ENCODE assay signal across 8 cellular contexts in the genomic region with DNA sequence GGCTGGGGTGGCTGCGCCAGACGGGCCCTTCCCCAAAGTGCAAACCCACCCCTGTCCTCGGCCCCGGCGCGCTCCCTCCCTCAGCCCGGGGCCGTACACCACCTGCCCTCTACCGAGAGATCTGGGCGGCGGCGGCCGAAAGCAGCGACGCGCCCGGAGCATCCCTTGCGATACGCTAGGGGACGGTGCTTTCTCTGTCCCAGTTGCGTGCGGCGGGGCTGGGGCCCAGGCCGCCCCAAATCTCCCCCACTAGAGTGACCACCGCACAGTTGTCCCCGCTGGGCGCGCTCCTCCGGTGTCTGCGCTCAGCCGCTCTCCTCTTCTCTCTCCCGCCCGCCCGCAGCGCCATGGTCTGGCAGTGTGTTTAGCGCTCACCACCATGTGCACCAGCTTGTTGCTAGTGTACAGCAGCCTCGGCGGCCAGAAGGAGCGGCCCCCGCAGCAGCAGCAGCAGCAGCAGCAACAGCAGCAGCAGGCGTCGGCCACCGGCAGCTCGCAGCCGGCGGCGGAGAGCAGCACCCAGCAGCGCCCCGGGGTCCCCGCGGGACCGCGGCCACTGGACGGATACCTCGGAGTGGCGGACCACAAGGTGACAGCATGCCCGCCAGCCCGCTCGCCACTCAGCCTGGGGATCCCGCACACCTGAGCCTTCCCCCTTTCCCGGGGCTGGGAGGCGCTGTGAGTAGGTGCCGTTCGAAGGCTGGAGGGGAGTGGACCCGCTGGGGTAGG. TPM values are rescaled to one million over a fixed set of nuclear protein-coding genes. Genes with fewer than 3 reads are reported as not detected.
DNase-seq lines count a peak whose midpoint lies in the region; ATAC-seq and TF ChIP-seq lines count a peak whose summit lies in the region.

No MANE protein-coding gene starts in this region.

- DNase-seq in M059J (ENCODE audit: low read depth), result peak; percentile 33
- DNase-seq in activated naive CD8-positive, alpha-beta T cell treated with anti-CD3 and anti-CD28 coated beads for 36 hours, result peak; percentile 36
- peak in 1 of 2 donors; percentile 13 for DNase-seq in heart right ventricle
- DNase-seq in psoas muscle, result peak; percentile 20 to 54
- no peak for DNase-seq in activated CD4-positive, CD25-positive, alpha-beta regulatory T cell (lab: John Stamatoyannopoulos, UW)

- H3K4me3 ChIP-seq in heart right ventricle (peak overlapping the region; percentile 11 to 58 (median 42)), psoas muscle (peak overlapping the region; percentile 54)

- H3K4me1 ChIP-seq in heart right ventricle (peaks cover 0 to 25% (median 20%) of the 10 kb centered on the region in 9 donors), psoas muscle (peaks cover 9% of the 10 kb centered on the region)

- H3K4me1 Mint-ChIP-seq in activated naive CD8-positive, alpha-beta T cell treated with anti-CD3 and anti-CD28 coated beads for 36 hours, result peaks cover 6% of the 10 kb centered on the region

- peaks cover 0 to 84% (median 79%) of the 10 kb centered on the region in 7 donors for H3K27me3 ChIP-seq in heart right ventricle
- H3K27me3 ChIP-seq in psoas muscle (ENCODE audit: insufficient read depth in 3 of 3, low read length in 2 of 3), result peaks cover 0 to 65% (median 12%) of the 10 kb centered on the region in 3 donors

- no peaks in the 10 kb centered on the region for H3K9me3 ChIP-seq in heart right ventricle
- H3K9me3 ChIP-seq in psoas muscle, result no peaks in the 10 kb centered on the region

- WGBS in heart right ventricle, 2 donors, result 1% methylated on average over 65 of the region's 65 CpGs
- WGBS in psoas muscle, 3 donors, result 1 to 2% (median 2%) methylated on average over 55 to 65 of the region's 65 CpGs

- no peak overlapping the region for H3K27ac Mint-ChIP-seq in activated naive CD8-positive, alpha-beta T cell treated with anti-CD3 and anti-CD28 coated beads for 36 hours

- H3K27ac ChIP-seq in 22Rv1 (peak overlapping the region; percentile 54), heart right ventricle (no peak overlapping the region), psoas muscle (no peak overlapping the region)

- H3K27me3 Mint-ChIP-seq in activated naive CD8-positive, alpha-beta T cell treated with anti-CD3 and anti-CD28 coated beads for 36 hours, result peaks cover 65% of the 10 kb centered on the region

- peak overlapping the region; percentile 76 for H3K4me3 Mint-ChIP-seq in activated naive CD8-positive, alpha-beta T cell treated with anti-CD3 and anti-CD28 coated beads for 36 hours

- no peaks in the 10 kb centered on the region for H3K36me3 Mint-ChIP-seq in activated naive CD8-positive, alpha-beta T cell treated with anti-CD3 and anti-CD28 coated beads for 36 hours

- TF ChIP-seq CTCF in 22Rv1 (IDR thresholded peaks at IDR 0.05) (peak; percentile 78), heart right ventricle (IDR thresholded peaks at IDR 0.05) (peak in 4 of 9 donors; percentile 7 to 31 (median 18)), psoas muscle (IDR thresholded peaks at IDR 0.05) (no peak)

- no peaks in the 10 kb centered on the region for H3K9me3 Mint-ChIP-seq in activated naive CD8-positive, alpha-beta T cell treated with anti-CD3 and anti-CD28 coated beads for 36 hours

- ATAC-seq in GM18498 (IDR thresholded peaks at IDR 0.05; ENCODE audit: unreplicated experiment) (peak; percentile 55), heart right ventricle (peak; percentile 17 to 87 (median 70)), psoas muscle (peak in 3 of 4 donors; percentile 27 to 46 (median 38)), HG03565 (IDR thresholded peaks at IDR 0.05; ENCODE audit: unreplicated experiment) (no peak)

- no peaks in the 10 kb centered on the region for H3K36me3 ChIP-seq in heart right ventricle
- H3K36me3 ChIP-seq in psoas muscle (ENCODE audit: insufficient read depth in 1 of 2, low read depth in 1 of 2), result no peaks in the 10 kb centered on the region

- intact Hi-C loops in heart right ventricle (cut with DNase I) (no loop called here), psoas muscle (cut with DNase I) (no loop called here)

RNA-seq across cellular contexts. Expression of a gene that starts 1.0 kb away (rescaled TPM):
- 1.4 and 2.0 TPM in 2 replicates for total RNA-seq in M059J (2014; rRNA removed; shearing (Covaris generic))
- not detected for total RNA-seq in activated naive CD8-positive, alpha-beta T cell treated with anti-CD3 and anti-CD28 coated beads for 36 hours
- 1 to 10 TPM in 1 of 10 donors, under 1 TPM in 7, not detected in 2; 0.17 to 1.3 (median 0.31) TPM for total RNA-seq in heart right ventricle
- polyA plus RNA-seq in heart right ventricle, result under 1 TPM; 0.37 to 0.59 TPM
- total RNA-seq in psoas muscle, result under 1 TPM in 2 of 4 donors, not detected in 2; 0.07 to 0.66 TPM
- polyA plus RNA-seq in psoas muscle, result under 1 TPM; 0.05 to 0.07 (median 0.06) TPM

Comparison
In these comparisons a context has a peak if more than half of its experiments do, and no peak if none do; other contexts are left out.
1. DNase-seq: peak in M059J (single experiment), activated naive CD8-positive, alpha-beta T cell treated with anti-CD3 and anti-CD28 coated beads for 36 hours (single experiment) and psoas muscle (2 of 2); none in activated CD4-positive, CD25-positive, alpha-beta regulatory T cell (0 of 4).